In the genomic region with DNA sequence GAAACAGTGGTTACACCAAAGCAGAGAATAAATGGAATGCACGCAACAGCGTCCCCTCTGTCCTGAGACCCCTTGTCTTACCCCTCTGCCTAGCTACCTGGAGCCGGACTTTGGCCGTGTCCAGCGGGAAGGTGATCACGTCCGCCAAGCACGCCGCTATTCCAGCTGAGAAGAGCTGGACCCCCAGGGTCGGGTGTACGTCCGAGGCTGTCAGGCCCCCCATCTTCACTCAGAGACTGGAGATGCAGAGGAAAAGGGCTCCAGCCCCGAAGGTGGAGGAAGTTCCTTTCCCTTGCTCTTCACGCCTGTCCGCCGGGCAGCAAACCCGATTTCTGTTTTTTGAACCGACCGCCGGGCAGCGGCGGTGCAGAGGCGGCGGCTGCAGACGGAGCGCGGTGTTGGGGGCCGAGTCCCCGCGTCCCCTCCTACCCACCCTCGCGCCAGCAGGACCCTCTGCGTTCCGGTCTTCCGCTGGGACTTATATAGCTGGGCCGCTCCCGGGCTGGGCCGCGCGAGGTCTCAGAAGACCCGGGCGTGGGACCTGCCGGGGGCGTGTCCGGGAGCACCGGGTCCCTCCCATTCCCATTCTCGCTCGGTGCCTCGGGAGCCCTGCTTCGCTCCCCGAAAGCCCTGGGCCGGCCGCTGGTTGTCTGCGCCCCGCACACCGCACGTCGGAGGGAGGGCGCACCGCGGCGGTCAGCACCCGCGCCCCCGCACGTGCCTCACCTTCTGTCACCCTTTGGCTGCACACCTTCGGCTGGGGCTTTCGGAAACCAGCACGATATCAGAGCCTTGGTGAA, we compare ENCODE assay signal across 9 cellular contexts. TPM values are rescaled to one million over a fixed set of nuclear protein-coding genes. Genes with fewer than 3 reads are reported as not detected.
A peak's percentile ranks its signal among the peaks of the same experiment; 100 is the strongest.
DNase-seq lines count a peak whose midpoint lies in the region; ATAC-seq and TF ChIP-seq lines count a peak whose summit lies in the region.
"Had no signal": no experiment of that assay in that cellular context is flagged by ENCODE, and none has a peak within 500 bp of the region (broad histone marks: within the 10 kb centered on the region; RNA-seq: fewer than 3 reads in every experiment).

A gene with protein sequence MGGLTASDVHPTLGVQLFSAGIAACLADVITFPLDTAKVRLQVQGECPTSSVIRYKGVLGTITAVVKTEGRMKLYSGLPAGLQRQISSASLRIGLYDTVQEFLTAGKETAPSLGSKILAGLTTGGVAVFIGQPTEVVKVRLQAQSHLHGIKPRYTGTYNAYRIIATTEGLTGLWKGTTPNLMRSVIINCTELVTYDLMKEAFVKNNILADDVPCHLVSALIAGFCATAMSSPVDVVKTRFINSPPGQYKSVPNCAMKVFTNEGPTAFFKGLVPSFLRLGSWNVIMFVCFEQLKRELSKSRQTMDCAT (minus strand): TSS at position 455 of the 800 bp plus-strand sequence. CDS start 232 bp downstream, at position 223.

- no peak within 1 kb of the TSS for H3K4me3 ChIP-seq in OCI-LY1 (ENCODE audit: low read depth, low read length, poor library complexity, severe bottlenecking)
- peak within 1 kb of the TSS; percentile 40 for H3K4me3 ChIP-seq in fibroblast of pulmonary artery (replicated peaks; ENCODE audit: low read depth, low read length)

- H4K20me1 ChIP-seq in OCI-LY1 (ENCODE audit: insufficient read depth, low read length) = no peaks in the 10 kb centered on the region

- no peaks in the 10 kb centered on the region for H3K36me3 ChIP-seq in OCI-LY1 (ENCODE audit: insufficient read depth, low read length)

- peaks cover 3% of the 10 kb centered on the region for H3K9me3 Mint-ChIP-seq in neural crest cell

- peaks cover 12% of the 10 kb centered on the region; the same call in 1 of the 2 replicates for H3K27me3 ChIP-seq in OCI-LY1 (ENCODE audit: insufficient read depth, low read length)

- no peak within 1 kb of the TSS for H3K27ac Mint-ChIP-seq in neural crest cell (ENCODE audit: unreplicated experiment)

- peaks cover 3% of the 10 kb centered on the region for H3K36me3 Mint-ChIP-seq in neural crest cell (ENCODE audit: low read depth)

- peaks cover 35% of the 10 kb centered on the region for H3K27me3 Mint-ChIP-seq in neural crest cell (ENCODE audit: low read depth)

- H3K4me3 Mint-ChIP-seq in neural crest cell = peak within 1 kb of the TSS; percentile 90

- H3K4me2 ChIP-seq in OCI-LY1 (ENCODE audit: low read length) = 0 out of 2 replicates have a peak within 1 kb of the TSS, but pooled peaks have one; percentile 23

- no peak for ATAC-seq in GM21723 (IDR thresholded peaks at IDR 0.05; ENCODE audit: unreplicated experiment)

- H3K79me2 ChIP-seq in OCI-LY1 (ENCODE audit: insufficient read depth, low read length) = no peaks in the 10 kb centered on the region

- H3K27ac ChIP-seq in OCI-LY1 (ENCODE audit: low read depth, low read length, poor library complexity, severe bottlenecking) = no peak within 1 kb of the TSS
- H3K27ac ChIP-seq in substantia nigra (ENCODE audit: low read depth, low read length, poor library complexity, severe bottlenecking) = no peak within 1 kb of the TSS
- H3K27ac ChIP-seq: HL-60 had no signal

- H3K4me1 Mint-ChIP-seq in neural crest cell = peaks cover 17% of the 10 kb centered on the region

- H3K9me2 ChIP-seq in OCI-LY1 (ENCODE audit: low read depth, low read length) = no peaks in the 10 kb centered on the region

- no peak within 1 kb of the TSS for H3K9ac ChIP-seq in OCI-LY1 (ENCODE audit: low read length)

- H3K9me3 ChIP-seq in OCI-LY1 (ENCODE audit: low read length) = no peaks in the 10 kb centered on the region

- H3K4me1 ChIP-seq in OCI-LY1 (ENCODE audit: insufficient read depth, low read length, severe bottlenecking) = no peaks in the 10 kb centered on the region

- H3F3A ChIP-seq in OCI-LY1 (ENCODE audit: insufficient read depth, low read length) = no peaks in the 10 kb centered on the region

- TF ChIP-seq CTCF in OCI-LY1 (IDR thresholded peaks at IDR 0.05; ENCODE audit: low read length) = no peak
- no peak for TF ChIP-seq CTCF in fibroblast of pulmonary artery (IDR thresholded peaks at IDR 0.05; ENCODE audit: low read length, missing control alignments)
- no peak for TF ChIP-seq CTCF in neural crest cell (conservative IDR thresholded peaks at IDR 0.05)

- DNase-seq in COLO668 (lab: John Stamatoyannopoulos, UW; ENCODE audit: unreplicated experiment) = peak; percentile 36
- no peak for DNase-seq in fibroblast of pulmonary artery (ENCODE audit: low read depth)
- DNase-seq in neural crest cell (ENCODE audit: low read depth, low spot score) = peak; percentile 13
- no peak for DNase-seq in UCSD-AML1 (lab: John Stamatoyannopoulos, UW; ENCODE audit: unreplicated experiment)
- DNase-seq in substantia nigra (lab: John Stamatoyannopoulos, UW) = no peak
- DNase-seq in hippocampal formation (lab: John Stamatoyannopoulos, UW) = no peak

- no peak within 1 kb of the TSS for H2AFZ ChIP-seq in OCI-LY1 (ENCODE audit: low read length)

RNA-seq across cellular contexts. Expression of the gene that starts here (rescaled TPM):
- not detected in 2 replicates for total RNA-seq in neural crest cell

Comparison
In these comparisons a context has a peak if more than half of its experiments do, and no peak if none do; other contexts are left out.
1. Peak in DNase-seq in neural crest cell; RNA of the gene not detected or under 1 TPM.